ENCODE assay signal across 1 cellular context in the genomic region with DNA sequence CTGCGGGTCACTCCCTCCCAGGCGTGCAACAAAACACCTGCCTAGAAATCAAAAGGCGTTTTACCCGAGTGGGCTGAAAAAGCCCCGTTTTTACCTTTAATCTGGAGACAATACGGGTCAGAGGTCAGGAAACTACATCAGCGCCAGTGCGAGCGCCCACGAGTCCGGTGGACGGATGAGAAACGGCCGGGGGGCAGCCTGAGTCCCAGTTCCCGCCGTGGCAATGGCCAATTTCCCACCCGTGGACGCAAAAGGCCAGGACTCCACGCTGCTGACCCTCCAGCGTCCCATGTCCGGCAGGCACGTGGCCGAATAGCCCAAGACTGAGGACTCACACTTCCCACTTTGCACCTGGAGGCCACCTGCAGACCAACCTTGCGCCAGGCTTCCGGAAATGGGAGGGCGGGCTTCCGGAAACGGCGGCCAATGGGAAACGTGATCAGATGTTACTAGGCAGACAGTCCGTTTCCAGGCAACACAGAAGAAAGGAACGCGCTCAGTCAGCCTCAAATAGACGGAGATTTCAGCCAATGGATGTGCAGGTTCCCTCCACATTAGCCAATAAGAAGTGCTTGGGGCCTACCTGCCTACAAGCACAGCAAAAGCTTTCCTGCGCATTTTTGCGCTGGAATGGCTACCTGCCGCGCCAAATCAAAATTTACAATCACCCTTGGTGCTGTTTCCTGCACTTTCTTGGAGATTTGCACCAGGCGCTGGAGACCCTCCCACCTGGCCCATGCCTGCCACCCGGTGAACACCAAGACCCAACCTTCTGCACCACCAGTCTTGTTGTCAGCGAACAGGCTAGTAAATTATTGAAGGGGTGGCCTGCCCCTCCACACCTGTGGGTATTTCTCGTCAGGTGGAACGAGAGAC.
TF ChIP-seq lines count a peak whose summit lies in the region.

No MANE protein-coding gene starts in this region.

TF ChIP-seq in K562, 482 proteins besides CTCF, POLR2A, EP300 and RAD21 (continued from another document):
- TF ChIP-seq, protein P1, sequence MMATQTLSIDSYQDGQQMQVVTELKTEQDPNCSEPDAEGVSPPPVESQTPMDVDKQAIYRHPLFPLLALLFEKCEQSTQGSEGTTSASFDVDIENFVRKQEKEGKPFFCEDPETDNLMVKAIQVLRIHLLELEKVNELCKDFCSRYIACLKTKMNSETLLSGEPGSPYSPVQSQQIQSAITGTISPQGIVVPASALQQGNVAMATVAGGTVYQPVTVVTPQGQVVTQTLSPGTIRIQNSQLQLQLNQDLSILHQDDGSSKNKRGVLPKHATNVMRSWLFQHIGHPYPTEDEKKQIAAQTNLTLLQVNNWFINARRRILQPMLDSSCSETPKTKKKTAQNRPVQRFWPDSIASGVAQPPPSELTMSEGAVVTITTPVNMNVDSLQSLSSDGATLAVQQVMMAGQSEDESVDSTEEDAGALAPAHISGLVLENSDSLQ (IDR thresholded peaks at IDR 0.05): peak; percentile 94
- TF ChIP-seq ZNF212 (CRISPR knock-in tag; IDR thresholded peaks at IDR 0.05) (no peak), BDP1 (IDR thresholded peaks at IDR 0.05; ENCODE audit: insufficient read depth, insufficient read length) (no peak), ILK (tag; IDR thresholded peaks at IDR 0.05; ENCODE audit: borderline replicate concordance, low read depth) (no peak), RAD51 (IDR thresholded peaks at IDR 0.05; ENCODE audit: borderline replicate concordance, low read depth) (no peak), CHD2 (IDR thresholded peaks at IDR 0.05; ENCODE audit: low read depth, low read length) (no peak), HDAC8 (tag; IDR thresholded peaks at IDR 0.05) (no peak), NEUROD1 (IDR thresholded peaks at IDR 0.05; ENCODE audit: borderline replicate concordance, low read depth, low read length, partially characterized antibody) (no peak)
- TF ChIP-seq, protein P2, sequence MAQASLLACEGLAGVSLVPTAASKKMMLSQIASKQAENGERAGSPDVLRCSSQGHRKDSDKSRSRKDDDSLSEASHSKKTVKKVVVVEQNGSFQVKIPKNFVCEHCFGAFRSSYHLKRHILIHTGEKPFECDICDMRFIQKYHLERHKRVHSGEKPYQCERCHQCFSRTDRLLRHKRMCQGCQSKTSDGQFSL (CRISPR knock-in tag; IDR thresholded peaks at IDR 0.05): no peak
- TF ChIP-seq, protein P2 (tag; IDR thresholded peaks at IDR 0.05): no peak
- TF ChIP-seq, protein P3, sequence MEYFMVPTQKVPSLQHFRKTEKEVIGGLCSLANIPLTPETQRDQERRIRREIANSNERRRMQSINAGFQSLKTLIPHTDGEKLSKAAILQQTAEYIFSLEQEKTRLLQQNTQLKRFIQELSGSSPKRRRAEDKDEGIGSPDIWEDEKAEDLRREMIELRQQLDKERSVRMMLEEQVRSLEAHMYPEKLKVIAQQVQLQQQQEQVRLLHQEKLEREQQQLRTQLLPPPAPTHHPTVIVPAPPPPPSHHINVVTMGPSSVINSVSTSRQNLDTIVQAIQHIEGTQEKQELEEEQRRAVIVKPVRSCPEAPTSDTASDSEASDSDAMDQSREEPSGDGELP (CRISPR knock-in tag; IDR thresholded peaks at IDR 0.05; ENCODE audit: borderline replicate concordance): peak; percentile 33; the same call in 1 of the 2 replicates
- TF ChIP-seq, protein P4, sequence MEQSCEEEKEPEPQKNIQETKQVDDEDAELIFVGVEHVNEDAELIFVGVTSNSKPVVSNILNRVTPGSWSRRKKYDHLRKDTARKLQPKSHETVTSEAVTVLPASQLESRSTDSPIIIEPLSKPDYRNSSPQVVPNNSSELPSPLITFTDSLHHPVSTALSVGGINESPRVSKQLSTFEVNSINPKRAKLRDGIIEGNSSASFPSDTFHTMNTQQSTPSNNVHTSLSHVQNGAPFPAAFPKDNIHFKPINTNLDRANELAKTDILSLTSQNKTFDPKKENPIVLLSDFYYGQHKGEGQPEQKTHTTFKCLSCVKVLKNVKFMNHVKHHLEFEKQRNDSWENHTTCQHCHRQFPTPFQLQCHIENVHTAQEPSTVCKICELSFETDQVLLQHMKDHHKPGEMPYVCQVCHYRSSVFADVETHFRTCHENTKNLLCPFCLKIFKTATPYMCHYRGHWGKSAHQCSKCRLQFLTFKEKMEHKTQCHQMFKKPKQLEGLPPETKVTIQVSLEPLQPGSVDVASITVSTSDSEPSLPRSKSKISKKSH (CRISPR knock-in tag; IDR thresholded peaks at IDR 0.05): no peak
- TF ChIP-seq, protein P5, sequence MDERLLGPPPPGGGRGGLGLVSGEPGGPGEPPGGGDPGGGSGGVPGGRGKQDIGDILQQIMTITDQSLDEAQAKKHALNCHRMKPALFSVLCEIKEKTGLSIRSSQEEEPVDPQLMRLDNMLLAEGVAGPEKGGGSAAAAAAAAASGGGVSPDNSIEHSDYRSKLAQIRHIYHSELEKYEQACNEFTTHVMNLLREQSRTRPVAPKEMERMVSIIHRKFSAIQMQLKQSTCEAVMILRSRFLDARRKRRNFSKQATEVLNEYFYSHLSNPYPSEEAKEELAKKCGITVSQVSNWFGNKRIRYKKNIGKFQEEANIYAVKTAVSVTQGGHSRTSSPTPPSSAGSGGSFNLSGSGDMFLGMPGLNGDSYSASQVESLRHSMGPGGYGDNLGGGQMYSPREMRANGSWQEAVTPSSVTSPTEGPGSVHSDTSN (CRISPR knock-in tag; IDR thresholded peaks at IDR 0.05; ENCODE audit: low read depth): no peak
- TF ChIP-seq, protein P5 (tag; conservative IDR thresholded peaks at IDR 0.05; ENCODE audit: low read depth): peak; percentile 66
- TF ChIP-seq, protein P6, sequence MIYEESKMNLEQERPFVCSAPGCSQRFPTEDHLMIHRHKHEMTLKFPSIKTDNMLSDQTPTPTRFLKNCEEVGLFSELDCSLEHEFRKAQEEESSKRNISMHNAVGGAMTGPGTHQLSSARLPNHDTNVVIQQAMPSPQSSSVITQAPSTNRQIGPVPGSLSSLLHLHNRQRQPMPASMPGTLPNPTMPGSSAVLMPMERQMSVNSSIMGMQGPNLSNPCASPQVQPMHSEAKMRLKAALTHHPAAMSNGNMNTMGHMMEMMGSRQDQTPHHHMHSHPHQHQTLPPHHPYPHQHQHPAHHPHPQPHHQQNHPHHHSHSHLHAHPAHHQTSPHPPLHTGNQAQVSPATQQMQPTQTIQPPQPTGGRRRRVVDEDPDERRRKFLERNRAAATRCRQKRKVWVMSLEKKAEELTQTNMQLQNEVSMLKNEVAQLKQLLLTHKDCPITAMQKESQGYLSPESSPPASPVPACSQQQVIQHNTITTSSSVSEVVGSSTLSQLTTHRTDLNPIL (CRISPR knock-in tag; IDR thresholded peaks at IDR 0.05): no peak
